In the genomic region with DNA sequence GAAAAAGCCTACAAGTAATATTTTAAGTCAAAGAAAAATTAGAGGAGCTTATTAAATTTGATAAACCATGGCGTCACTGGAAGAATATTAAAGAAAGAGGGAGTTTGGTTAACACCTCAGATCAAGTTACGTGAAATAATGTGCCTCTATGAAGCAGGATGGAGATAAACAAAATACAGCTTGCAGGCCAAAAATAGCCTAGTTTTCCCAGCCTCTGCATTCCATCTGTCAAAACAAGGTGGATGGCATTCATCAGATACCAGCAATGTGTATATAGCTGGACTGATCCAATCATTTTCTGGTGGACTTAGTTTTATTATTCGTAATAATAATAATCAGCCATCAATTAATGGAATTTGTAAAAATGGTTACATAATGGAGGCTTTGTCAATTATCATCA, we compare ENCODE assay signal across 31 cellular contexts.
"Had no signal": no experiment of that assay in that cellular context is flagged by ENCODE, and none has a peak within 500 bp of the region (broad histone marks: within the 10 kb centered on the region; RNA-seq: fewer than 3 reads in every experiment).

No MANE protein-coding gene starts in this region.

- H3K4me3 ChIP-seq: adrenal gland, ascending aorta, esophagus squamous epithelium, left lung, mucosa of descending colon, pancreas, uterus had no signal

- H3K9me3 Mint-ChIP-seq: activated CD4-positive, alpha-beta T cell treated with anti-CD3 and anti-CD28 coated beads, Interleukin-2, amount 10 ng/mL, durations not matched to agents 7 days and 5 days; activated CD8-positive, alpha-beta T cell treated with anti-CD3 and anti-CD28 coated beads for 36 hours; dendritic cell treated with granulocyte-macrophage colony-stimulating factor and Interleukin-4, amounts not matched to agents 40 ng/mL and 50 ng/mL, for 4 days; neural crest cell; stimulated activated effector memory CD8-positive, alpha-beta T cell treated with anti-CD3 and anti-CD28 coated beads, Interleukin-12 subunit alpha, Interleukin-12 subunit beta, amount 100 ng/mL, for 72 hours; stimulated activated naive CD8-positive, alpha-beta T cell treated with anti-CD3 and anti-CD28 coated beads, Interleukin-15, Interleukin-2, amounts not matched to agents 100 ng/mL and 50 ng/mL, for 24 hours; type B pancreatic cell had no signal

- H3K27ac ChIP-seq: adrenal gland, ascending aorta, esophagus squamous epithelium, left lung, pancreas, uterus had no signal

- H3K27ac Mint-ChIP-seq: activated CD4-positive, alpha-beta T cell treated with anti-CD3 and anti-CD28 coated beads, Interleukin-2, amount 10 ng/mL, durations not matched to agents 7 days and 5 days; activated CD8-positive, alpha-beta T cell treated with anti-CD3 and anti-CD28 coated beads for 36 hours; activated naive CD8-positive, alpha-beta T cell; activated T-cell treated with anti-CD3 and anti-CD28 coated beads, Interleukin-2, amount 50 U/mL, for 72 hours; dendritic cell treated with granulocyte-macrophage colony-stimulating factor and Interleukin-4, amounts not matched to agents 40 ng/mL and 50 ng/mL, for 4 days; naive thymus-derived CD4-positive, alpha-beta T cell; stimulated activated effector memory CD8-positive, alpha-beta T cell treated with anti-CD3 and anti-CD28 coated beads, Interleukin-12 subunit alpha, Interleukin-12 subunit beta, amount 100 ng/mL, for 72 hours; stimulated activated naive CD8-positive, alpha-beta T cell treated with anti-CD3 and anti-CD28 coated beads, Interleukin-15, Interleukin-2, amounts not matched to agents 100 ng/mL and 50 ng/mL, for 24 hours; T-helper 17 cell; type B pancreatic cell had no signal

- H3K4me1 Mint-ChIP-seq: neural crest cell had no signal

- H3K27me3 Mint-ChIP-seq: activated CD4-positive, alpha-beta T cell treated with anti-CD3 and anti-CD28 coated beads, Interleukin-2, amount 10 ng/mL, durations not matched to agents 7 days and 5 days; activated CD8-positive, alpha-beta T cell treated with anti-CD3 and anti-CD28 coated beads for 36 hours; activated naive CD8-positive, alpha-beta T cell; dendritic cell treated with granulocyte-macrophage colony-stimulating factor and Interleukin-4, amounts not matched to agents 40 ng/mL and 50 ng/mL, for 4 days; naive thymus-derived CD4-positive, alpha-beta T cell; stimulated activated naive CD8-positive, alpha-beta T cell treated with anti-CD3 and anti-CD28 coated beads, Interleukin-15, Interleukin-2, amounts not matched to agents 100 ng/mL and 50 ng/mL, for 24 hours; T-helper 17 cell; type B pancreatic cell had no signal

- H3K36me3 ChIP-seq: adrenal gland, ascending aorta, esophagus squamous epithelium, left lung, pancreas, uterus had no signal

- H3K4me3 Mint-ChIP-seq: activated CD4-positive, alpha-beta T cell treated with anti-CD3 and anti-CD28 coated beads, Interleukin-2, amount 10 ng/mL, durations not matched to agents 7 days and 5 days; activated CD8-positive, alpha-beta T cell treated with anti-CD3 and anti-CD28 coated beads for 36 hours; activated naive CD8-positive, alpha-beta T cell; activated T-cell treated with anti-CD3 and anti-CD28 coated beads, Interleukin-2, amount 50 U/mL, for 72 hours; brain; dendritic cell treated with granulocyte-macrophage colony-stimulating factor and Interleukin-4, amounts not matched to agents 40 ng/mL and 50 ng/mL, for 4 days; naive thymus-derived CD4-positive, alpha-beta T cell; neural crest cell; stimulated activated effector memory CD8-positive, alpha-beta T cell treated with anti-CD3 and anti-CD28 coated beads, Interleukin-12 subunit alpha, Interleukin-12 subunit beta, amount 100 ng/mL, for 72 hours; stimulated activated naive CD8-positive, alpha-beta T cell treated with anti-CD3 and anti-CD28 coated beads, Interleukin-15, Interleukin-2, amounts not matched to agents 100 ng/mL and 50 ng/mL, for 24 hours; T-helper 17 cell; type B pancreatic cell had no signal

- H3K9me3 ChIP-seq: adrenal gland, ascending aorta, esophagus squamous epithelium, left lung, mucosa of descending colon, pancreas, uterus had no signal

- DNase-seq: activated CD4-positive, alpha-beta T cell treated with anti-CD3 and anti-CD28 coated beads for 1 hour; activated CD4-positive, alpha-beta T cell treated with anti-CD3 and anti-CD28 coated beads, Interleukin-2, amount 10 ng/mL, durations not matched to agents 7 days and 5 days; activated CD8-positive, alpha-beta T cell treated with anti-CD3 and anti-CD28 coated beads for 36 hours; activated effector memory CD4-positive, alpha-beta T cell treated with Interleukin-2 at 50 U/mL for 16 hours; activated naive CD4-positive, alpha-beta T cell treated with Interleukin-2 at 50 U/mL for 16 hours; activated T-cell treated with anti-CD3 and anti-CD28 coated beads, Interleukin-2, amount 50 U/mL, for 72 hours; adrenal gland; effector CD4-positive, alpha-beta T cell; esophagus squamous epithelium; foreskin melanocyte; kidney glomerular epithelial cell; left lung; mucosa of descending colon; naive thymus-derived CD4-positive, alpha-beta T cell; nucleus accumbens; pancreas; right cardiac atrium; stimulated activated CD4-positive, alpha-beta T cell treated with anti-CD3 and anti-CD28 coated beads, Interleukin-12 subunit alpha, Interleukin-12 subunit beta, amount 100 ng/mL, for 4 hours; stimulated activated CD4-positive, alpha-beta T cell treated with anti-CD3 and anti-CD28 coated beads, Interleukin-4, amount 100 ng/mL, for 1 hour; substantia nigra; T-helper 17 cell; T1000; uterus had no signal

- H3K4me1 ChIP-seq: uterus had no signal

- H3K36me3 Mint-ChIP-seq: brain; stimulated activated effector memory CD8-positive, alpha-beta T cell treated with anti-CD3 and anti-CD28 coated beads, Interleukin-12 subunit alpha, Interleukin-12 subunit beta, amount 100 ng/mL, for 72 hours; type B pancreatic cell had no signal
